Comparison of ENCODE assay signal across 25 cellular contexts in the genomic region with DNA sequence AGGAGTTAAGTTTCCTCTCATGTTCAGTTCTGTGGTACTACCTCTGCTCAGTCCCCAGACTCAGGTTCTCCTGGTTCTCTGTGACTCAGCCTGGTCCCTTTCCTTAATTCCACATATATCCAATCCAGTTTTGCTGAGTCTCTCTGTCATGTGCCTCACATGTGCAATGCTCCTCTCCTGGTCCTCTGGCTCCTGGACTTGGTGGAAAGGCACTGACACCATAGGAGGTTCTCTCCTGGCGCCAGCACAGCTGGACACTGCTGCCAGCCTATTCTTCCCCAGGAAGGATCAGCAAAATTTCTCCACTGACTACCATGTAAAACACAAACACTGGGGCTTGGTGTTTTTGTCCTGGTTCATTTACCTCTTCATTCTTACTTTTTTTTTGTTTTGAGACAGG. TPM values are rescaled to one million over a fixed set of nuclear protein-coding genes. Genes with fewer than 3 reads are reported as not detected.
A peak's percentile ranks its signal among the peaks of the same experiment; 100 is the strongest.
DNase-seq lines count a peak whose midpoint lies in the region; ATAC-seq lines count a peak whose summit lies in the region.
"Had no signal": no experiment of that assay in that cellular context is flagged by ENCODE, and none has a peak within 500 bp of the region (broad histone marks: within the 10 kb centered on the region; RNA-seq: fewer than 3 reads in every experiment).

No MANE protein-coding gene starts in this region.

- no peaks in the 10 kb centered on the region for H3K27me3 Mint-ChIP-seq in activated T-cell treated with anti-CD3 and anti-CD28 coated beads, Interleukin-2, amount 50 U/mL, for 72 hours (ENCODE audit: low read depth)
- H3K27me3 Mint-ChIP-seq in CD4-positive, CD25-positive, alpha-beta regulatory T cell: no peaks in the 10 kb centered on the region
- no peaks in the 10 kb centered on the region for H3K27me3 Mint-ChIP-seq in central memory CD8-positive, alpha-beta T cell
- H3K27me3 Mint-ChIP-seq: CD4-positive, alpha-beta memory T cell had no signal

- H3K4me3 Mint-ChIP-seq in activated T-cell treated with anti-CD3 and anti-CD28 coated beads, Interleukin-2, amount 50 U/mL, for 72 hours: no peak overlapping the region
- no peak overlapping the region for H3K4me3 Mint-ChIP-seq in CD4-positive, CD25-positive, alpha-beta regulatory T cell
- no peak overlapping the region for H3K4me3 Mint-ChIP-seq in central memory CD8-positive, alpha-beta T cell
- H3K4me3 Mint-ChIP-seq in stimulated activated effector memory CD8-positive, alpha-beta T cell treated with anti-CD3 and anti-CD28 coated beads, Interleukin-12 subunit alpha, Interleukin-12 subunit beta, amount 100 ng/mL, for 72 hours: no peak overlapping the region
- H3K4me3 Mint-ChIP-seq: CD4-positive, alpha-beta memory T cell had no signal

- H3K36me3 ChIP-seq in CD4-positive, CD25-positive, alpha-beta regulatory T cell (ENCODE audit: control insufficient read depth, insufficient read depth, low read length): peaks cover 80% of the 10 kb centered on the region

- peak overlapping the region; percentile 69 for H3K27ac Mint-ChIP-seq in activated T-cell treated with anti-CD3 and anti-CD28 coated beads, Interleukin-2, amount 50 U/mL, for 72 hours
- peak overlapping the region; percentile 65 to 76 (median 71) for H3K27ac Mint-ChIP-seq in CD4-positive, CD25-positive, alpha-beta regulatory T cell
- H3K27ac Mint-ChIP-seq in central memory CD8-positive, alpha-beta T cell (ENCODE audit: low read depth): peak overlapping the region; percentile 59
- H3K27ac Mint-ChIP-seq in stimulated activated effector memory CD8-positive, alpha-beta T cell treated with anti-CD3 and anti-CD28 coated beads, Interleukin-12 subunit alpha, Interleukin-12 subunit beta, amount 100 ng/mL, for 72 hours: peak overlapping the region; percentile 59

- no peaks in the 10 kb centered on the region for H3K27me3 ChIP-seq in CD4-positive, CD25-positive, alpha-beta regulatory T cell (ENCODE audit: control insufficient read depth, insufficient read depth, low read length)

- H3K4me1 ChIP-seq in CD4-positive, CD25-positive, alpha-beta regulatory T cell (ENCODE audit: control insufficient read depth, insufficient read depth, low read length, poor library complexity, severe bottlenecking): no peaks in the 10 kb centered on the region
- H3K4me1 ChIP-seq: A549, HAP-1 had no signal

- no peak for DNase-seq in activated T-cell treated with anti-CD3 and anti-CD28 coated beads, Interleukin-2, amount 50 U/mL, for 72 hours
- no peak for DNase-seq in activated T-cell treated with anti-CD3 and anti-CD28 coated beads, Interleukin-2, amount 50 U/mL, for 48 hours
- no peak for DNase-seq in CD4-positive, CD25-positive, alpha-beta regulatory T cell
- no peak for DNase-seq in central memory CD8-positive, alpha-beta T cell (ENCODE audit: low spot score in 2 of 2)
- DNase-seq in stimulated activated effector memory CD8-positive, alpha-beta T cell treated with anti-CD3 and anti-CD28 coated beads, Interleukin-12 subunit alpha, Interleukin-12 subunit beta, amount 100 ng/mL, for 72 hours (ENCODE audit: low spot score in 2 of 2): no peak
- no peak for DNase-seq in AG08395 (ENCODE audit: low spot score)
- no peak for DNase-seq in NCI-H2171 treated with DMSO at 0.1 percent for 48 hours (lab: John Stamatoyannopoulos, UW)
- DNase-seq: CD4-positive, alpha-beta memory T cell; DND-41; GM23248; KG1; NCI-H1105; NCI-H146; NCI-H2029; NCI-H226; NCI-H510A treated with DMSO at 0.1 percent for 48 hours; NCI-H748 treated with DMSO at 0.1 percent for 48 hours; SHP77 treated with DMSO at 0.1 percent for 48 hours had no signal

- no peak overlapping the region for H3K4me3 ChIP-seq in CD4-positive, CD25-positive, alpha-beta regulatory T cell (ENCODE audit: low read depth, low read length)
- H3K4me3 ChIP-seq: A549, GM12878, GM23248, HAP-1, SK-N-MC had no signal

- ATAC-seq in activated T-cell treated with anti-CD3 and anti-CD28 coated beads, Interleukin-2, amount 50 U/mL, for 72 hours (replicated peaks in 1 of 2): no peak
- no peak for ATAC-seq in CD4-positive, CD25-positive, alpha-beta regulatory T cell (ENCODE audit: low read depth in 2 of 2)
- ATAC-seq in central memory CD8-positive, alpha-beta T cell (replicated peaks; ENCODE audit: extremely low read depth, poor library complexity, severe bottlenecking): no peak
- ATAC-seq in stimulated activated effector memory CD8-positive, alpha-beta T cell treated with anti-CD3 and anti-CD28 coated beads, Interleukin-12 subunit alpha, Interleukin-12 subunit beta, amount 100 ng/mL, for 72 hours: no peak
- ATAC-seq: A549, GM12878 had no signal

- H3K36me3 Mint-ChIP-seq in activated T-cell treated with anti-CD3 and anti-CD28 coated beads, Interleukin-2, amount 50 U/mL, for 72 hours (ENCODE audit: insufficient read depth in 2 of 2): peaks cover 11 to 34% of the 10 kb centered on the region in 2 donors
- peaks cover 52% of the 10 kb centered on the region for H3K36me3 Mint-ChIP-seq in CD4-positive, CD25-positive, alpha-beta regulatory T cell
- H3K36me3 Mint-ChIP-seq in central memory CD8-positive, alpha-beta T cell (ENCODE audit: insufficient read depth): peaks cover 50% of the 10 kb centered on the region
- H3K36me3 Mint-ChIP-seq in stimulated activated effector memory CD8-positive, alpha-beta T cell treated with anti-CD3 and anti-CD28 coated beads, Interleukin-12 subunit alpha, Interleukin-12 subunit beta, amount 100 ng/mL, for 72 hours: no peaks in the 10 kb centered on the region

- no peak overlapping the region for H3K27ac ChIP-seq in CD4-positive, CD25-positive, alpha-beta regulatory T cell (ENCODE audit: insufficient read depth, low read length, poor library complexity, severe bottlenecking)
- H3K27ac ChIP-seq: A549, GM23248, RWPE1, SK-N-MC had no signal

- H3K9me3 ChIP-seq in CD4-positive, CD25-positive, alpha-beta regulatory T cell (ENCODE audit: control insufficient read depth in 2 of 2, low read length in 2 of 2): no peaks in the 10 kb centered on the region
- H3K9me3 ChIP-seq: A549, HAP-1 had no signal

- H3K9me3 Mint-ChIP-seq in activated T-cell treated with anti-CD3 and anti-CD28 coated beads, Interleukin-2, amount 50 U/mL, for 72 hours: no peaks in the 10 kb centered on the region
- no peaks in the 10 kb centered on the region for H3K9me3 Mint-ChIP-seq in CD4-positive, CD25-positive, alpha-beta regulatory T cell
- H3K9me3 Mint-ChIP-seq in central memory CD8-positive, alpha-beta T cell: no peaks in the 10 kb centered on the region
- no peaks in the 10 kb centered on the region for H3K9me3 Mint-ChIP-seq in stimulated activated effector memory CD8-positive, alpha-beta T cell treated with anti-CD3 and anti-CD28 coated beads, Interleukin-12 subunit alpha, Interleukin-12 subunit beta, amount 100 ng/mL, for 72 hours
- H3K9me3 Mint-ChIP-seq: CD4-positive, alpha-beta memory T cell had no signal

- no peaks in the 10 kb centered on the region for H3K4me1 Mint-ChIP-seq in activated T-cell treated with anti-CD3 and anti-CD28 coated beads, Interleukin-2, amount 50 U/mL, for 72 hours (ENCODE audit: low read depth)
- H3K4me1 Mint-ChIP-seq in CD4-positive, CD25-positive, alpha-beta regulatory T cell: peaks cover 1 to 12% (median 7%) of the 10 kb centered on the region in 4 donors
- peaks cover 13% of the 10 kb centered on the region for H3K4me1 Mint-ChIP-seq in central memory CD8-positive, alpha-beta T cell
- H3K4me1 Mint-ChIP-seq in stimulated activated effector memory CD8-positive, alpha-beta T cell treated with anti-CD3 and anti-CD28 coated beads, Interleukin-12 subunit alpha, Interleukin-12 subunit beta, amount 100 ng/mL, for 72 hours: peaks cover 6% of the 10 kb centered on the region

RNA-seq across cellular contexts. Expression of a gene that starts 27.8 kb away (rescaled TPM):
- 100 to 1,000 TPM; 123 to 160 TPM for total RNA-seq in activated T-cell treated with anti-CD3 and anti-CD28 coated beads, Interleukin-2, amount 50 U/mL, for 72 hours
- 124 TPM for total RNA-seq in CD4-positive, CD25-positive, alpha-beta regulatory T cell
- polyA plus RNA-seq in CD4-positive, CD25-positive, alpha-beta regulatory T cell: 100 to 1,000 TPM; 122 to 157 (median 130) TPM

RNA-seq across cellular contexts. Expression of a gene that starts 28.1 kb away (rescaled TPM):
- total RNA-seq in activated T-cell treated with anti-CD3 and anti-CD28 coated beads, Interleukin-2, amount 50 U/mL, for 72 hours: 10 to 100 TPM; 28.7 to 33.3 TPM
- 30.5 TPM for total RNA-seq in CD4-positive, CD25-positive, alpha-beta regulatory T cell
- 10 to 100 TPM; 20.9 to 32.8 (median 22.8) TPM for polyA plus RNA-seq in CD4-positive, CD25-positive, alpha-beta regulatory T cell

RNA-seq across cellular contexts. Expression of a gene that starts 46.8 kb away (rescaled TPM):
- not detected for total RNA-seq in activated T-cell treated with anti-CD3 and anti-CD28 coated beads, Interleukin-2, amount 50 U/mL, for 72 hours
- total RNA-seq in CD4-positive, CD25-positive, alpha-beta regulatory T cell: not detected
- not detected for polyA plus RNA-seq in CD4-positive, CD25-positive, alpha-beta regulatory T cell
- total RNA-seq: CD4-positive, alpha-beta memory T cell; GM12878; GM23248; HT1080 had no signal
- polyA plus RNA-seq: A549; BJ; CD4-positive, alpha-beta memory T cell; GM12878; GM23248 had no signal
